19 cellular contexts compared by ENCODE assay signal in the genomic region with DNA sequence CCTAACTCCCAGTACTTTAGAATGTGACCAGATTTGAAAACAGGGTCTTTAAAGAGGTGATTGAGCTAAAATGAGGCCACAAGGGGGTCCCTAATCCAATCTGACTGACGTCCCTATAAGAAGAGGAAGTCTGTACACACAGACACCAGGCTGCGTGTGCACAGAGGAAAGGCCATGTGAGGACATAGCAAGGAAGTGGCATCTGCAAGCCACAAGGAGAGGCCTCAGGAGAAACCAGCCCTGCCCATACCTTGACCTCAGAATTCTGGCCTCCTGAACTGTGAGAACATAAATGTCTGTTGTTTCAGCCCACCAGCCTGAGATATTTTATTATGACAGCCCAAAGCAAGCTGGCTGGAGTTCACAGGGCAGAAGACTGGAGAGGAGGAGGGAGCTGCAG. TPM values are rescaled to one million over a fixed set of nuclear protein-coding genes. Genes with fewer than 3 reads are reported as not detected.
A peak's percentile ranks its signal among the peaks of the same experiment; 100 is the strongest.
DNase-seq lines count a peak whose midpoint lies in the region; ATAC-seq and TF ChIP-seq lines count a peak whose summit lies in the region.
"Had no signal": no experiment of that assay in that cellular context is flagged by ENCODE, and none has a peak within 500 bp of the region (broad histone marks: within the 10 kb centered on the region; RNA-seq: fewer than 3 reads in every experiment).

No MANE protein-coding gene starts in this region.

- H2BK15ac ChIP-seq in mesendoderm (replicated peaks; ENCODE audit: low read depth): no peak overlapping the region

- no peak overlapping the region for H2BK120ac ChIP-seq in mesendoderm (ENCODE audit: low read depth, low read length)

- POLR2A ChIA-PET in activated CD8-positive, alpha-beta T cell treated with anti-CD3 and anti-CD28 coated beads, Interleukin-2, amount 10 ng/mL, durations not matched to agents 7 days and 5 days (lab: Charles Lee): no interaction called here
- POLR2A ChIA-PET in activated CD8-positive, alpha-beta T cell treated with anti-CD3 and anti-CD28 coated beads for 36 hours (lab: Charles Lee): no interaction called here
- POLR2A ChIA-PET in naive thymus-derived CD8-positive, alpha-beta T cell (lab: Charles Lee): no interaction called here

- H3K9me3 Mint-ChIP-seq in activated CD8-positive, alpha-beta T cell treated with anti-CD3 and anti-CD28 coated beads, Interleukin-2, amount 10 ng/mL, durations not matched to agents 7 days and 5 days (ENCODE audit: insufficient read depth): no peaks in the 10 kb centered on the region
- no peaks in the 10 kb centered on the region for H3K9me3 Mint-ChIP-seq in activated CD8-positive, alpha-beta T cell treated with anti-CD3 and anti-CD28 coated beads for 36 hours
- H3K9me3 Mint-ChIP-seq in central memory CD8-positive, alpha-beta T cell: no peaks in the 10 kb centered on the region
- no peaks in the 10 kb centered on the region for H3K9me3 Mint-ChIP-seq in type B pancreatic cell
- peaks cover 0 to 6% (median 0%) of the 10 kb centered on the region in 9 donors for H3K9me3 Mint-ChIP-seq in naive thymus-derived CD8-positive, alpha-beta T cell
- H3K9me3 Mint-ChIP-seq: CD4-positive, alpha-beta memory T cell; stimulated activated memory B cell treated with anti-CD40 and anti-IgM and Interleukin-4, amounts not matched to agents 10 μg/mL and 1 μg/mL and 100 μg/mL, for 72 hours had no signal

- no peak overlapping the region for H3K4me2 ChIP-seq in mesendoderm (ENCODE audit: low read length)

- no peak overlapping the region for H3K18ac ChIP-seq in mesendoderm (ENCODE audit: low read length)

- H2BK5ac ChIP-seq in mesendoderm (ENCODE audit: low read length): no peak overlapping the region

- H3K4ac ChIP-seq in mesendoderm (ENCODE audit: low read depth, low read length): no peak overlapping the region

- no CpG with 5 or more reads among the region's 2 CpGs for WGBS in mesendoderm (ENCODE audit: extremely low coverage, insufficient coverage, low lambda C conversion rate)

- no peak overlapping the region for H3K27ac ChIP-seq in mesendoderm (ENCODE audit: low read depth, low read length)
- H3K27ac ChIP-seq: left lung, parathyroid adenoma had no signal

- no peak for TF ChIP-seq CTCF in activated CD8-positive, alpha-beta T cell treated with anti-CD3 and anti-CD28 coated beads for 36 hours (IDR thresholded peaks at IDR 0.05)
- TF ChIP-seq CTCF in type B pancreatic cell (conservative IDR thresholded peaks at IDR 0.05): no peak

- H3K56ac ChIP-seq in mesendoderm (ENCODE audit: low read length): no peak overlapping the region

- no peak overlapping the region for H3K27ac Mint-ChIP-seq in activated CD8-positive, alpha-beta T cell treated with anti-CD3 and anti-CD28 coated beads, Interleukin-2, amount 10 ng/mL, durations not matched to agents 7 days and 5 days
- H3K27ac Mint-ChIP-seq in activated CD8-positive, alpha-beta T cell treated with anti-CD3 and anti-CD28 coated beads for 36 hours: no peak overlapping the region
- peak overlapping the region; percentile 41 for H3K27ac Mint-ChIP-seq in central memory CD8-positive, alpha-beta T cell (ENCODE audit: low read depth)
- no peak overlapping the region for H3K27ac Mint-ChIP-seq in type B pancreatic cell
- H3K27ac Mint-ChIP-seq in naive thymus-derived CD8-positive, alpha-beta T cell: peak overlapping the region in 1 of 10 donors; percentile 51
- H3K27ac Mint-ChIP-seq: IgD-negative memory B cell; stimulated activated memory B cell treated with anti-CD40 and anti-IgM and Interleukin-4, amounts not matched to agents 10 μg/mL and 1 μg/mL and 100 μg/mL, for 72 hours had no signal

- no peak overlapping the region for H4K5ac ChIP-seq in mesendoderm (ENCODE audit: low read length)

- no peak overlapping the region for H3K23ac ChIP-seq in mesendoderm (ENCODE audit: low read length)

- CTCF ChIA-PET in activated CD8-positive, alpha-beta T cell treated with anti-CD3 and anti-CD28 coated beads, Interleukin-2, amount 10 ng/mL, durations not matched to agents 7 days and 5 days (lab: Charles Lee): interaction anchor here (0.8 to 1.4 kb wide), 2 partner anchors 199 to 480 kb away, joined by 3 read pairs; no protein-coding TSS in a partner anchor
- CTCF ChIA-PET in activated CD8-positive, alpha-beta T cell treated with anti-CD3 and anti-CD28 coated beads for 36 hours (lab: Charles Lee): interaction anchor here (1.0 to 1.1 kb wide), 2 partner anchors 8 to 480 kb away, joined by 3 read pairs; no protein-coding TSS in a partner anchor

- no peak overlapping the region for H3K9ac ChIP-seq in mesendoderm (ENCODE audit: low read length)
- H3K9ac ChIP-seq: parathyroid adenoma had no signal

- intact Hi-C loops in activated CD8-positive, alpha-beta T cell treated with anti-CD3 and anti-CD28 coated beads for 36 hours (cut with micrococcal nuclease): no loop called here

- DNase-seq in activated CD8-positive, alpha-beta T cell treated with anti-CD3 and anti-CD28 coated beads, Interleukin-2, amount 10 ng/mL, durations not matched to agents 7 days and 5 days: peak; percentile 35
- DNase-seq in activated CD8-positive, alpha-beta T cell treated with anti-CD3 and anti-CD28 coated beads for 36 hours: no peak
- DNase-seq in NOMO-1 treated with DMSO at 0.1 percent for 48 hours (lab: John Stamatoyannopoulos, UW; ENCODE audit: unreplicated experiment) (peak; percentile 61), type B pancreatic cell (ENCODE audit: extremely low spot score, unreplicated experiment) (peak; percentile 56), COLO829 (ENCODE audit: low spot score) (no peak), mesendoderm (no peak)
- no peak for DNase-seq in central memory CD8-positive, alpha-beta T cell (ENCODE audit: low spot score in 2 of 2)
- DNase-seq in naive thymus-derived CD8-positive, alpha-beta T cell: no peak
- DNase-seq: activated gamma-delta T cell treated with Interleukin-2 at 50 U/mL for 16 hours; anterior cingulate cortex; CD4-positive, alpha-beta memory T cell; NCI-H1417 treated with DMSO at 0.1 percent for 48 hours; small intestine had no signal

- no peaks in the 10 kb centered on the region for H3K79me1 ChIP-seq in mesendoderm (ENCODE audit: low read length)

- peaks cover 21% of the 10 kb centered on the region for H3K27me3 Mint-ChIP-seq in activated CD8-positive, alpha-beta T cell treated with anti-CD3 and anti-CD28 coated beads, Interleukin-2, amount 10 ng/mL, durations not matched to agents 7 days and 5 days (ENCODE audit: low read depth)
- H3K27me3 Mint-ChIP-seq in activated CD8-positive, alpha-beta T cell treated with anti-CD3 and anti-CD28 coated beads for 36 hours: peaks cover 11% of the 10 kb centered on the region
- H3K27me3 Mint-ChIP-seq in central memory CD8-positive, alpha-beta T cell: peaks cover 53% of the 10 kb centered on the region
- peaks cover 5% of the 10 kb centered on the region for H3K27me3 Mint-ChIP-seq in type B pancreatic cell
- H3K27me3 Mint-ChIP-seq in naive thymus-derived CD8-positive, alpha-beta T cell: peaks cover 13 to 20% (median 15%) of the 10 kb centered on the region in 5 donors

- no peak overlapping the region for H4K8ac ChIP-seq in mesendoderm (ENCODE audit: low read depth, low read length)

- H3K4me3 Mint-ChIP-seq in activated CD8-positive, alpha-beta T cell treated with anti-CD3 and anti-CD28 coated beads, Interleukin-2, amount 10 ng/mL, durations not matched to agents 7 days and 5 days: no peak overlapping the region
- H3K4me3 Mint-ChIP-seq in activated CD8-positive, alpha-beta T cell treated with anti-CD3 and anti-CD28 coated beads for 36 hours: no peak overlapping the region
- no peak overlapping the region for H3K4me3 Mint-ChIP-seq in central memory CD8-positive, alpha-beta T cell
- no peak overlapping the region for H3K4me3 Mint-ChIP-seq in type B pancreatic cell
- no peak overlapping the region for H3K4me3 Mint-ChIP-seq in naive thymus-derived CD8-positive, alpha-beta T cell
- H3K4me3 Mint-ChIP-seq: CD4-positive, alpha-beta memory T cell; IgD-negative memory B cell; stimulated activated memory B cell treated with anti-CD40 and anti-IgM and Interleukin-4, amounts not matched to agents 10 μg/mL and 1 μg/mL and 100 μg/mL, for 72 hours had no signal

- H3K36me3 Mint-ChIP-seq in activated CD8-positive, alpha-beta T cell treated with anti-CD3 and anti-CD28 coated beads, Interleukin-2, amount 10 ng/mL, durations not matched to agents 7 days and 5 days (ENCODE audit: low read depth): no peaks in the 10 kb centered on the region
- H3K36me3 Mint-ChIP-seq in activated CD8-positive, alpha-beta T cell treated with anti-CD3 and anti-CD28 coated beads for 36 hours (ENCODE audit: low read depth): no peaks in the 10 kb centered on the region
- no peaks in the 10 kb centered on the region for H3K36me3 Mint-ChIP-seq in central memory CD8-positive, alpha-beta T cell (ENCODE audit: insufficient read depth)
- H3K36me3 Mint-ChIP-seq in type B pancreatic cell: no peaks in the 10 kb centered on the region
- peaks cover 0 to 6% (median 0%) of the 10 kb centered on the region in 3 donors for H3K36me3 Mint-ChIP-seq in naive thymus-derived CD8-positive, alpha-beta T cell
- H3K36me3 Mint-ChIP-seq: CD4-positive, alpha-beta memory T cell; IgD-negative memory B cell; stimulated activated memory B cell treated with anti-CD40 and anti-IgM and Interleukin-4, amounts not matched to agents 10 μg/mL and 1 μg/mL and 100 μg/mL, for 72 hours had no signal

- no peaks in the 10 kb centered on the region for H3K4me1 ChIP-seq in mesendoderm (ENCODE audit: control insufficient read depth, low read depth, low read length)
- H3K4me1 ChIP-seq: left lung, parathyroid adenoma had no signal

- no peak overlapping the region for H3K4me3 ChIP-seq in mesendoderm (ENCODE audit: low read length)
- H3K4me3 ChIP-seq: left lung had no signal

- H3K36me3 ChIP-seq in mesendoderm (ENCODE audit: control insufficient read depth, insufficient read depth, low read length): no peaks in the 10 kb centered on the region
- H3K36me3 ChIP-seq: left lung had no signal

- no peaks in the 10 kb centered on the region for H3K27me3 ChIP-seq in mesendoderm (ENCODE audit: insufficient read depth, low read length, poor library complexity)

- no peak overlapping the region for H2AK5ac ChIP-seq in mesendoderm (ENCODE audit: low read length)

- H3K79me2 ChIP-seq in mesendoderm (ENCODE audit: control insufficient read depth, insufficient read depth, low read length): no peaks in the 10 kb centered on the region
- H3K79me2 ChIP-seq: parathyroid adenoma had no signal

- H3K4me1 Mint-ChIP-seq in activated CD8-positive, alpha-beta T cell treated with anti-CD3 and anti-CD28 coated beads, Interleukin-2, amount 10 ng/mL, durations not matched to agents 7 days and 5 days (ENCODE audit: low read depth): peaks cover 15% of the 10 kb centered on the region
- H3K4me1 Mint-ChIP-seq in activated CD8-positive, alpha-beta T cell treated with anti-CD3 and anti-CD28 coated beads for 36 hours (ENCODE audit: low read depth): no peaks in the 10 kb centered on the region
- H3K4me1 Mint-ChIP-seq in central memory CD8-positive, alpha-beta T cell: peaks cover 12% of the 10 kb centered on the region
- H3K4me1 Mint-ChIP-seq in type B pancreatic cell (ENCODE audit: unreplicated experiment): peaks cover 7% of the 10 kb centered on the region
- peaks cover 0 to 6% (median 4%) of the 10 kb centered on the region in 4 donors for H3K4me1 Mint-ChIP-seq in naive thymus-derived CD8-positive, alpha-beta T cell
- H3K4me1 Mint-ChIP-seq: IgD-negative memory B cell; stimulated activated memory B cell treated with anti-CD40 and anti-IgM and Interleukin-4, amounts not matched to agents 10 μg/mL and 1 μg/mL and 100 μg/mL, for 72 hours had no signal

- peak; percentile 60 for ATAC-seq in activated CD8-positive, alpha-beta T cell treated with anti-CD3 and anti-CD28 coated beads, Interleukin-2, amount 10 ng/mL, durations not matched to agents 7 days and 5 days
- ATAC-seq in activated CD8-positive, alpha-beta T cell treated with anti-CD3 and anti-CD28 coated beads for 36 hours: no peak
- ATAC-seq in central memory CD8-positive, alpha-beta T cell (replicated peaks; ENCODE audit: extremely low read depth, poor library complexity, severe bottlenecking): no peak
- no peak for ATAC-seq in naive thymus-derived CD8-positive, alpha-beta T cell
- ATAC-seq: left lung; stimulated activated memory B cell treated with anti-CD40 and anti-IgM and Interleukin-4, amounts not matched to agents 10 μg/mL and 1 μg/mL and 100 μg/mL, for 72 hours had no signal

RNA-seq across cellular contexts. Expression of gene WNT9A, which starts 13.9 kb away (rescaled TPM):
- total RNA-seq in activated CD8-positive, alpha-beta T cell treated with anti-CD3 and anti-CD28 coated beads, Interleukin-2, amount 10 ng/mL, durations not matched to agents 7 days and 5 days: not detected
- total RNA-seq in activated CD8-positive, alpha-beta T cell treated with anti-CD3 and anti-CD28 coated beads for 36 hours: not detected
- total RNA-seq in type B pancreatic cell (ENCODE audit: low replicate concordance): 3.0 and 4.3 TPM in 2 replicates
- 0.21 TPM for polyA plus RNA-seq in mesendoderm (2013, experiment 1 of 2)
- 0.15 TPM for polyA plus RNA-seq in mesendoderm (2013, experiment 2 of 2)
- not detected for total RNA-seq in naive thymus-derived CD8-positive, alpha-beta T cell
- not detected for polyA plus RNA-seq in naive thymus-derived CD8-positive, alpha-beta T cell
- total RNA-seq: A673 had no signal
- polyA plus RNA-seq: IgD-negative memory B cell had no signal

RNA-seq across cellular contexts. Expression of gene WNT3A, which starts 45.1 kb away (rescaled TPM):
- total RNA-seq in activated CD8-positive, alpha-beta T cell treated with anti-CD3 and anti-CD28 coated beads, Interleukin-2, amount 10 ng/mL, durations not matched to agents 7 days and 5 days: not detected
- not detected for total RNA-seq in activated CD8-positive, alpha-beta T cell treated with anti-CD3 and anti-CD28 coated beads for 36 hours
- total RNA-seq in type B pancreatic cell (ENCODE audit: low replicate concordance): 0.21 and 6.4 TPM in 2 replicates
- 0.53 TPM for polyA plus RNA-seq in mesendoderm (2013, experiment 1 of 2)
- 0.42 TPM for polyA plus RNA-seq in mesendoderm (2013, experiment 2 of 2)
- not detected for total RNA-seq in naive thymus-derived CD8-positive, alpha-beta T cell
- polyA plus RNA-seq in naive thymus-derived CD8-positive, alpha-beta T cell: not detected
- total RNA-seq: A673; CD4-positive, alpha-beta memory T cell; frontal cortex had no signal
- polyA plus RNA-seq: CD4-positive, alpha-beta memory T cell; IgD-negative memory B cell; small intestine had no signal

Comparison
In these comparisons a context has a peak if more than half of its experiments do, and no peak if none do; other contexts are left out.
1. DNase-seq: peak in activated CD8-positive, alpha-beta T cell treated with anti-CD3 and anti-CD28 coated beads, Interleukin-2, amount 10 ng/mL, durations not matched to agents 7 days and 5 days (single experiment), NOMO-1 treated with DMSO at 0.1 percent for 48 hours (single experiment) and type B pancreatic cell (single experiment); none in activated CD8-positive, alpha-beta T cell treated with anti-CD3 and anti-CD28 coated beads for 36 hours (single experiment), central memory CD8-positive, alpha-beta T cell (0 of 2), COLO829 (single experiment), mesendoderm (single experiment) and naive thymus-derived CD8-positive, alpha-beta T cell (0 of 10).